ENCODE assay signal across 2 cellular contexts in genomic region chr12:56931474-56931978, GRCh38.
TF ChIP-seq lines count a peak whose summit lies in the region.

No MANE protein-coding gene starts in this region.

TF ChIP-seq in SK-N-SH, 30 proteins besides CTCF, POLR2A, EP300 and RAD21 (continued from another document):
- TF ChIP-seq USF1 (IDR thresholded peaks at IDR 0.05; ENCODE audit: borderline replicate concordance, low read depth) (no peak), FOSL2 (IDR thresholded peaks at IDR 0.05; ENCODE audit: borderline replicate concordance, low read depth) (no peak), MXI1 (IDR thresholded peaks at IDR 0.05; ENCODE audit: low read depth, low read length) (no peak), TAF1 (IDR thresholded peaks at IDR 0.05; ENCODE audit: borderline replicate concordance, low read depth, low read length) (no peak), REST (IDR thresholded peaks at IDR 0.05; ENCODE audit: low read depth, low read length) (no peak), YY1 (IDR thresholded peaks at IDR 0.05; ENCODE audit: low read depth) (no peak)

TF ChIP-seq in SK-N-SH treated with all-trans-retinoic acid at 6 μM for 48 hours, 23 proteins besides CTCF, POLR2A, EP300 and RAD21 (continued from another document):
- no peak for TF ChIP-seq ZFP3 (CRISPR knock-in tag; IDR thresholded peaks at IDR 0.05)
- TF ChIP-seq OSR1 (CRISPR knock-in tag; IDR thresholded peaks at IDR 0.05) = no peak
- no peak for TF ChIP-seq CREB5 (CRISPR knock-in tag; IDR thresholded peaks at IDR 0.05; ENCODE audit: low read depth)
